ENCODE assay signal across 8 cellular contexts in the genomic region with DNA sequence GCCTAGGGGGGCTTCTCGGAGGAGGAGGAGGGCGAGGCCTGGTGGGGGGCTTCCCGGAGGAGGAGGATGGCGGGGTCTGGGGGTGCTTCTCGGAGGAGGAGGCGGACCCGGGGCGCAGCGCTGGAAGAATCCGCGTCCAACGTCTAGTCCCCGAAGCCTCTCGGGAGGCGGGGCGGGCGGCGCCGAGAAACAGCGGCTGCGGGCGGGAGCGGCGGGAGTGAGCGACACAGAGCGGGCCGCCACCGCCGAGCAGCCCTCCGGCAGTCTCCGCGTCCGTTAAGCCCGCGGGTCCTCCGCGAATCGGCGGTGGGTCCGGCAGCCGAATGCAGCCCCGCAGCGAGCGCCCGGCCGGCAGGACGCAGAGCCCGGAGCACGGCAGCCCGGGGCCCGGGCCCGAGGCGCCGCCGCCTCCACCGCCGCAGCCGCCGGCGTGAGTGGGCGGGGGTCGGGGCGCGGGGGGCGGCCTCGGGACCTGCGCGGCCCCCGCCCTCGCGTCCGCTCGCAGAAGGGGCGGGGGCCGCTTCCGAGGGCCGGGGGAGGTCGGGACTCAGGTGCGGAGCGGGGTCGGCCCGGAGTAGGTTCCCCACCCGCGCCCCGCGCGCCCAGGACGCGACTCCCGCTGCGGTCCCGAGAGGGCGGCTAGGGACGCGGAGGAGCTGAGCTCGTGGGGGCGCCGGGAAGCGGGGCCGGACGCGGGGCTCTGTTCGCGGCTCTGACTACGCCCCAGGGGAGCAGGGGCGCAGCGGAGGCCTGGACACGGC.
DNase-seq lines count a peak whose midpoint lies in the region; ATAC-seq lines count a peak whose summit lies in the region.

A gene (plus strand): TSS at position 214 of the 761 bp plus-strand sequence. CDS start 110 bp downstream, at position 324.

- DNase-seq in COR-L47 (lab: John Stamatoyannopoulos, UW) (peak; percentile 48), NCI-H2171 (lab: John Stamatoyannopoulos, UW) (peak; percentile 75), cerebellar cortex (ENCODE audit: low spot score) (peak; percentile 60), kidney glomerular epithelial cell (lab: John Stamatoyannopoulos, UW) (peak; percentile 14)
- DNase-seq in activated CD4-positive, alpha-beta T cell treated with anti-CD3 and anti-CD28 coated beads for 24 hours (ENCODE audit: low read depth in 2 of 2): peak; percentile 76 to 79
- DNase-seq in stimulated activated CD4-positive, alpha-beta T cell treated with anti-CD3 and anti-CD28 coated beads, Interleukin-1b, Interleukin-23, amount 100 ng/mL, for 24 hours (ENCODE audit: low read depth in 4 of 4, low spot score in 1 of 4): peak; percentile 62 to 82 (median 74)

- ATAC-seq in GM21723 (IDR thresholded peaks at IDR 0.05; ENCODE audit: unreplicated experiment) (peak; percentile 49), HG02938 (IDR thresholded peaks at IDR 0.05; ENCODE audit: unreplicated experiment) (no peak)

Comparison
In these comparisons a context has a peak if more than half of its experiments do, and no peak if none do; other contexts are left out.
1. DNase-seq: peak in every context shown above with its lines; median percentile 78 in activated CD4-positive, alpha-beta T cell treated with anti-CD3 and anti-CD28 coated beads for 24 hours; 75 in NCI-H2171; 74 in stimulated activated CD4-positive, alpha-beta T cell treated with anti-CD3 and anti-CD28 coated beads, Interleukin-1b, Interleukin-23, amount 100 ng/mL, for 24 hours; 60 in cerebellar cortex; 48 in COR-L47; 14 in kidney glomerular epithelial cell.